In the genomic region with DNA sequence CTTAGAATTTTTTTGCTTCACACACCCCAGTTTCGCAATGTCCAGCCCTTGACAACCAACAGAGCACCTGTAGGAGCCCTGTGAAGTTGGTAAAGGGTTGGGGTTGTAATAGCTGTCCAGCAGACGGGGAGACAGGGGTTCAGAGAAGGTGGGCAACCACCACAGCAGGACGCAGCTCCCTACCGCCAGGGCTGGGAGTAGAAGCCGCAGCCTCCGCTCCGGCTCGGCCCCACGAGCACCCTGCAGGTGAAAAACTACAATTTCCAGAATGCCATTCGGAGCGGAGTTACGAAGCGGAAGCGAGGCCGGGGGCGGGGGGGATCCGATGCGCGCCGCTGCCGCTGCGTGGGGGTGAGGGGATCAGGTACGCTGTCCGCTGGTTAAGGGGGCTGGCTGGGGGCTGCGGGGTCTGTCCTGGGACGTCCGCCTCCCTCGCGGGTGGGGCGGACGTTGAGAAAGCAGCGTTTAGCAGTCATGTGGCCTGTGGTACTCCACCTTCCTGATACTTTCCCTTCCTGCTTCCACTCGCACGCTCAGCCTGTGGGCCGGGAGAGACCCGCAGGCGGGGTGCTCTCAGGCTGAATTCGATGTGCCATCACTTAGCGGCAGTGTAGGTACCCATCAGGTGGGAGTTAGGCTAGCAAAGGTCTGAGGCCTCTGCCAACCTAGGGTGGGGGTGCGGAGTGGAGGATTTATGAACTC, we compare ENCODE assay signal across 1 cellular context.
TF ChIP-seq lines count a peak whose summit lies in the region.

TRMT10B (plus strand) TSS at position 317 of the 702 bp plus-strand sequence. CDS start 8,127 bp downstream, outside the sequence.

TF ChIP-seq in HepG2, 621 proteins besides CTCF, POLR2A, EP300 and RAD21 (continued from another document and continues in another):
- TF ChIP-seq, protein P1, sequence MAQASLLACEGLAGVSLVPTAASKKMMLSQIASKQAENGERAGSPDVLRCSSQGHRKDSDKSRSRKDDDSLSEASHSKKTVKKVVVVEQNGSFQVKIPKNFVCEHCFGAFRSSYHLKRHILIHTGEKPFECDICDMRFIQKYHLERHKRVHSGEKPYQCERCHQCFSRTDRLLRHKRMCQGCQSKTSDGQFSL (CRISPR knock-in tag; IDR thresholded peaks at IDR 0.05): peak; percentile 91
- TF ChIP-seq ZGPAT (CRISPR knock-in tag; IDR thresholded peaks at IDR 0.05) (peak; percentile 19; the same call in 1 of the 2 replicates), SMARCE1 (IDR thresholded peaks at IDR 0.05; ENCODE audit: borderline replicate concordance) (no peak), KAT8 (CRISPR knock-in tag; IDR thresholded peaks at IDR 0.05) (peak; percentile 64), GATAD1 (CRISPR knock-in tag; IDR thresholded peaks at IDR 0.05) (peak; percentile 34; the same call in 1 of the 2 replicates), KMT2A (CRISPR knock-in tag; IDR thresholded peaks at IDR 0.05) (peak; percentile 62; the same call in 1 of the 2 replicates), SRSF1 (optimal IDR thresholded peaks at IDR 0.05; ENCODE audit: low read depth, low read length) (peak; percentile 33), MEF2D (CRISPR knock-in tag; IDR thresholded peaks at IDR 0.05) (0 out of 2 replicates have a peak, but pooled peaks have one; percentile 15), ZNF34 (CRISPR knock-in tag; IDR thresholded peaks at IDR 0.05; ENCODE audit: borderline replicate concordance) (no peak), NONO (IDR thresholded peaks at IDR 0.05) (no peak), NONO (CRISPR knock-in tag; conservative IDR thresholded peaks at IDR 0.05) (0 out of 2 replicates have a peak, but pooled peaks have one; percentile 39), PCBP1 (IDR thresholded peaks at IDR 0.05; ENCODE audit: borderline replicate concordance, low read depth, low read length) (0 out of 2 replicates have a peak, but pooled peaks have one; percentile 45), NAIF1 (CRISPR knock-in tag; IDR thresholded peaks at IDR 0.05; ENCODE audit: borderline replicate concordance) (0 out of 2 replicates have a peak, but pooled peaks have one; percentile 54), NRL (CRISPR knock-in tag; IDR thresholded peaks at IDR 0.05; ENCODE audit: borderline replicate concordance) (peak; percentile 49; the same call in 1 of the 2 replicates), ZNF558 (CRISPR knock-in tag; IDR thresholded peaks at IDR 0.05; ENCODE audit: borderline replicate concordance) (no peak), POLR2G (IDR thresholded peaks at IDR 0.05; ENCODE audit: low read depth, low read length) (peak; percentile 70), ZNF607 (CRISPR knock-in tag; IDR thresholded peaks at IDR 0.05; ENCODE audit: borderline replicate concordance) (peak; percentile 79), NCOA5 (CRISPR knock-in tag; IDR thresholded peaks at IDR 0.05) (no peak), THAP11 (CRISPR knock-in tag; IDR thresholded peaks at IDR 0.05) (peak; percentile 98), HNF1B (CRISPR knock-in tag; IDR thresholded peaks at IDR 0.05) (peak; percentile 70; the same call in 1 of the 2 replicates), ASH2L (IDR thresholded peaks at IDR 0.05; ENCODE audit: insufficient read length, low read depth, low read length) (peak; percentile 65), CREB1 (IDR thresholded peaks at IDR 0.05) (no peak), CREB1 (CRISPR knock-in tag; IDR thresholded peaks at IDR 0.05) (peak; percentile 65), HDAC1 (CRISPR knock-in tag; IDR thresholded peaks at IDR 0.05) (0 out of 2 replicates have a peak, but pooled peaks have one; percentile 26), PATZ1 (CRISPR knock-in tag; IDR thresholded peaks at IDR 0.05) (peak; percentile 69), FOXM1 (CRISPR knock-in tag; IDR thresholded peaks at IDR 0.05) (no peak), ZNF143 (CRISPR knock-in tag; IDR thresholded peaks at IDR 0.05) (peak; percentile 89), ZNF367 (CRISPR knock-in tag; IDR thresholded peaks at IDR 0.05; ENCODE audit: borderline replicate concordance) (no peak), ARID2 (CRISPR knock-in tag; IDR thresholded peaks at IDR 0.05; ENCODE audit: borderline replicate concordance) (no peak), UBTF (CRISPR knock-in tag; IDR thresholded peaks at IDR 0.05) (0 out of 2 replicates have a peak, but pooled peaks have one; percentile 44), CEBPB (IDR thresholded peaks at IDR 0.05; ENCODE audit: borderline replicate concordance, low read depth, low read length) (peak; percentile 70)
- TF ChIP-seq, protein P2, sequence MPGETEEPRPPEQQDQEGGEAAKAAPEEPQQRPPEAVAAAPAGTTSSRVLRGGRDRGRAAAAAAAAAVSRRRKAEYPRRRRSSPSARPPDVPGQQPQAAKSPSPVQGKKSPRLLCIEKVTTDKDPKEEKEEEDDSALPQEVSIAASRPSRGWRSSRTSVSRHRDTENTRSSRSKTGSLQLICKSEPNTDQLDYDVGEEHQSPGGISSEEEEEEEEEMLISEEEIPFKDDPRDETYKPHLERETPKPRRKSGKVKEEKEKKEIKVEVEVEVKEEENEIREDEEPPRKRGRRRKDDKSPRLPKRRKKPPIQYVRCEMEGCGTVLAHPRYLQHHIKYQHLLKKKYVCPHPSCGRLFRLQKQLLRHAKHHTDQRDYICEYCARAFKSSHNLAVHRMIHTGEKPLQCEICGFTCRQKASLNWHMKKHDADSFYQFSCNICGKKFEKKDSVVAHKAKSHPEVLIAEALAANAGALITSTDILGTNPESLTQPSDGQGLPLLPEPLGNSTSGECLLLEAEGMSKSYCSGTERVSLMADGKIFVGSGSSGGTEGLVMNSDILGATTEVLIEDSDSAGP (CRISPR knock-in tag; IDR thresholded peaks at IDR 0.05; ENCODE audit: borderline replicate concordance): peak; percentile 32; the same call in 1 of the 2 replicates
- TF ChIP-seq, protein P3, sequence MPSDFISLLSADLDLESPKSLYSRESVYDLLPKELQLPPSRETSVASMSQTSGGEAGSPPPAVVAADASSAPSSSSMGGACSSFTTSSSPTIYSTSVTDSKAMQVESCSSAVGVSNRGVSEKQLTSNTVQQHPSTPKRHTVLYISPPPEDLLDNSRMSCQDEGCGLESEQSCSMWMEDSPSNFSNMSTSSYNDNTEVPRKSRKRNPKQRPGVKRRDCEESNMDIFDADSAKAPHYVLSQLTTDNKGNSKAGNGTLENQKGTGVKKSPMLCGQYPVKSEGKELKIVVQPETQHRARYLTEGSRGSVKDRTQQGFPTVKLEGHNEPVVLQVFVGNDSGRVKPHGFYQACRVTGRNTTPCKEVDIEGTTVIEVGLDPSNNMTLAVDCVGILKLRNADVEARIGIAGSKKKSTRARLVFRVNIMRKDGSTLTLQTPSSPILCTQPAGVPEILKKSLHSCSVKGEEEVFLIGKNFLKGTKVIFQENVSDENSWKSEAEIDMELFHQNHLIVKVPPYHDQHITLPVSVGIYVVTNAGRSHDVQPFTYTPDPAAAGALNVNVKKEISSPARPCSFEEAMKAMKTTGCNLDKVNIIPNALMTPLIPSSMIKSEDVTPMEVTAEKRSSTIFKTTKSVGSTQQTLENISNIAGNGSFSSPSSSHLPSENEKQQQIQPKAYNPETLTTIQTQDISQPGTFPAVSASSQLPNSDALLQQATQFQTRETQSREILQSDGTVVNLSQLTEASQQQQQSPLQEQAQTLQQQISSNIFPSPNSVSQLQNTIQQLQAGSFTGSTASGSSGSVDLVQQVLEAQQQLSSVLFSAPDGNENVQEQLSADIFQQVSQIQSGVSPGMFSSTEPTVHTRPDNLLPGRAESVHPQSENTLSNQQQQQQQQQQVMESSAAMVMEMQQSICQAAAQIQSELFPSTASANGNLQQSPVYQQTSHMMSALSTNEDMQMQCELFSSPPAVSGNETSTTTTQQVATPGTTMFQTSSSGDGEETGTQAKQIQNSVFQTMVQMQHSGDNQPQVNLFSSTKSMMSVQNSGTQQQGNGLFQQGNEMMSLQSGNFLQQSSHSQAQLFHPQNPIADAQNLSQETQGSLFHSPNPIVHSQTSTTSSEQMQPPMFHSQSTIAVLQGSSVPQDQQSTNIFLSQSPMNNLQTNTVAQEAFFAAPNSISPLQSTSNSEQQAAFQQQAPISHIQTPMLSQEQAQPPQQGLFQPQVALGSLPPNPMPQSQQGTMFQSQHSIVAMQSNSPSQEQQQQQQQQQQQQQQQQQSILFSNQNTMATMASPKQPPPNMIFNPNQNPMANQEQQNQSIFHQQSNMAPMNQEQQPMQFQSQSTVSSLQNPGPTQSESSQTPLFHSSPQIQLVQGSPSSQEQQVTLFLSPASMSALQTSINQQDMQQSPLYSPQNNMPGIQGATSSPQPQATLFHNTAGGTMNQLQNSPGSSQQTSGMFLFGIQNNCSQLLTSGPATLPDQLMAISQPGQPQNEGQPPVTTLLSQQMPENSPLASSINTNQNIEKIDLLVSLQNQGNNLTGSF (CRISPR knock-in tag; IDR thresholded peaks at IDR 0.05): no peak
- TF ChIP-seq, protein P4, sequence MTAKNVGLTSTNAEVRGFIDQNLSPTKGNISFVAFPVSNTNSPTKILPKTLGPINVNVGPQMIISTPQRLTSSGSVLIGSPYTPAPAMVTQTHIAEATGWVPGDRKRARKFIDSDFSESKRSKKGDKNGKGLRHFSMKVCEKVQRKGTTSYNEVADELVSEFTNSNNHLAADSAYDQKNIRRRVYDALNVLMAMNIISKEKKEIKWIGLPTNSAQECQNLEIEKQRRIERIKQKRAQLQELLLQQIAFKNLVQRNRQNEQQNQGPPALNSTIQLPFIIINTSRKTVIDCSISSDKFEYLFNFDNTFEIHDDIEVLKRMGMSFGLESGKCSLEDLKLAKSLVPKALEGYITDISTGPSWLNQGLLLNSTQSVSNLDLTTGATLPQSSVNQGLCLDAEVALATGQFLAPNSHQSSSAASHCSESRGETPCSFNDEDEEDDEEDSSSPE (CRISPR knock-in tag; IDR thresholded peaks at IDR 0.05): no peak
